ENCODE assay signal across 15 cellular contexts in the genomic region with DNA sequence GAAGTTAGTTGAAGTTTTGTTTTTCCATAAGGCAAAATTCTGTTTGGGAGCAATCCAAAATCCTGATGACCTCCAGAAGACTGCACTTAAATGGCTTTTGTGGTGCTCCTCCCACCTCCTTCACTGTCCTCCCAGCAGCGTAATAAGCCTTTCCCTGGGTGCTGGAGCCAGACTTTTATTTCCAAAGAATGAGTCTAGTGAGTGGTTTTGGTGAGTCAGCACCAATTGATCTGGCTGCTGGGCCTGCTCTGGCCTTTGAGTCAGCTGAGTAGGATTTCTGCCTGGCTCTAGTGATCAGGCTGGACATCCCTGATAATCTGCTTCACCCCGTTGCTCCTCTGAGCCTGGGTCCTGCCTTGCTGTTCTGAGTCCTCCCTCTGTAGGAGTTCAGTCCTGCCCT. TPM values are rescaled to one million over a fixed set of nuclear protein-coding genes. Genes with fewer than 3 reads are reported as not detected.
DNase-seq lines count a peak whose midpoint lies in the region; ATAC-seq, FAIRE-seq and TF ChIP-seq lines count a peak whose summit lies in the region.
"Had no signal": no experiment of that assay in that cellular context is flagged by ENCODE, and none has a peak within 500 bp of the region (broad histone marks: within the 10 kb centered on the region; RNA-seq: fewer than 3 reads in every experiment).

No MANE protein-coding gene starts in this region.

- no TSS peak for BruUV-seq in PC-9 (replicated peaks; lab: Mats Ljungman, UMichigan)

- no peaks in the 10 kb centered on the region for H3K9me2 ChIP-seq in PC-9 (ENCODE audit: insufficient read depth)

- POLR2A ChIA-PET in PC-9 (lab: Charles Lee; ENCODE audit: unreplicated experiment): no interaction called here

- no peaks in the 10 kb centered on the region for H3K36me3 Mint-ChIP-seq in activated T-helper 1 cell treated with anti-CD3 and anti-CD28 coated beads, Interleukin-12 subunit alpha, Interleukin-12 subunit beta, Interleukin-2, Interleukin-4 antibody, amounts not matched to agents 30 ng/mL and 10 ng/mL and 1 ng/mL, durations not matched to agents 14 hours and 24 hours and 36 hours (ENCODE audit: low read depth)
- H3K36me3 Mint-ChIP-seq: memory B cell had no signal

- H3K27me3 ChIP-seq in right atrium auricular region: no peaks in the 10 kb centered on the region
- no peaks in the 10 kb centered on the region for H3K27me3 ChIP-seq in aorta (ENCODE audit: control insufficient read depth in 1 of 2, insufficient read depth in 2 of 2, low read length in 1 of 2)
- H3K27me3 ChIP-seq in PC-9 (ENCODE audit: insufficient read depth, low read depth): peaks cover 48% of the 10 kb centered on the region

- H4K20me1 ChIP-seq in PC-9 (ENCODE audit: insufficient read depth): no peaks in the 10 kb centered on the region

- no peak overlapping the region for H3K4me2 ChIP-seq in PC-9

- no peaks in the 10 kb centered on the region for H3K9me3 Mint-ChIP-seq in activated T-helper 1 cell treated with anti-CD3 and anti-CD28 coated beads, Interleukin-12 subunit alpha, Interleukin-12 subunit beta, Interleukin-2, Interleukin-4 antibody, amounts not matched to agents 30 ng/mL and 10 ng/mL and 1 ng/mL, durations not matched to agents 14 hours and 24 hours and 36 hours

- H3K27ac Mint-ChIP-seq in activated T-helper 1 cell treated with anti-CD3 and anti-CD28 coated beads, Interleukin-12 subunit alpha, Interleukin-12 subunit beta, Interleukin-2, Interleukin-4 antibody, amounts not matched to agents 30 ng/mL and 10 ng/mL and 1 ng/mL, durations not matched to agents 14 hours and 24 hours and 36 hours: no peak overlapping the region
- H3K27ac Mint-ChIP-seq: memory B cell had no signal

- CTCF ChIA-PET in PC-9 (lab: Charles Lee): no interaction called here

- in situ Hi-C loops in astrocyte of the spinal cord (cut with HindIII; ENCODE audit: low sequenced_read_pairs): no loop called here

- H3F3A ChIP-seq in PC-9 (ENCODE audit: insufficient read depth, low read depth): no peaks in the 10 kb centered on the region

- TF ChIP-seq CTCF in right atrium auricular region (IDR thresholded peaks at IDR 0.05): no peak
- no peak for TF ChIP-seq CTCF in astrocyte of the spinal cord (IDR thresholded peaks at IDR 0.05; ENCODE audit: low read depth, low read length)
- no peak for TF ChIP-seq CTCF in PC-9 (conservative IDR thresholded peaks at IDR 0.05)
- no peak for TF ChIP-seq CTCF in kidney (IDR thresholded peaks at IDR 0.05; ENCODE audit: borderline replicate concordance, extremely low read depth, insufficient read depth)

- intact Hi-C loops in Right ventricle myocardium superior (cut with DNase I): no loop called here
- intact Hi-C loops in aorta (cut with DNase I): no loop called here
- intact Hi-C loops in PC-9 (cut with micrococcal nuclease; ENCODE audit: unreplicated experiment): no loop called here
- intact Hi-C loops in kidney (cut with DNase I): no loop called here
- intact Hi-C loops in activated T-helper 1 cell treated with anti-CD3 and anti-CD28 coated beads, Interleukin-12 subunit alpha, Interleukin-12 subunit beta, Interleukin-2, Interleukin-4 antibody, amounts not matched to agents 30 ng/mL and 10 ng/mL and 1 ng/mL, durations not matched to agents 14 hours and 24 hours and 36 hours (cut with micrococcal nuclease): no loop called here

- 58 to 59% methylated on average over 2 of the region's 2 CpGs for WGBS in aorta, 2 donors

- H3K9ac ChIP-seq in kidney (ENCODE audit: low read length in 2 of 2): no peak overlapping the region

- H3K9me3 ChIP-seq in right atrium auricular region: no peaks in the 10 kb centered on the region
- H3K9me3 ChIP-seq in aorta (ENCODE audit: control insufficient read depth, low read length): no peaks in the 10 kb centered on the region
- no peaks in the 10 kb centered on the region for H3K9me3 ChIP-seq in PC-9 (ENCODE audit: insufficient read depth, low read depth)
- H3K9me3 ChIP-seq in kidney (ENCODE audit: control insufficient read depth in 1 of 2, low read length in 2 of 2): no peaks in the 10 kb centered on the region
- H3K9me3 ChIP-seq: prostate gland, thoracic aorta had no signal

- H3K4me3 Mint-ChIP-seq in activated T-helper 1 cell treated with anti-CD3 and anti-CD28 coated beads, Interleukin-12 subunit alpha, Interleukin-12 subunit beta, Interleukin-2, Interleukin-4 antibody, amounts not matched to agents 30 ng/mL and 10 ng/mL and 1 ng/mL, durations not matched to agents 14 hours and 24 hours and 36 hours: no peak overlapping the region
- H3K4me3 Mint-ChIP-seq: memory B cell had no signal

- no peaks in the 10 kb centered on the region for H3K79me2 ChIP-seq in PC-9 (ENCODE audit: low read depth)

- no peaks in the 10 kb centered on the region for H3K36me3 ChIP-seq in right atrium auricular region
- H3K36me3 ChIP-seq in aorta (ENCODE audit: control insufficient read depth in 1 of 2, insufficient read depth in 2 of 2, low read length in 1 of 2): no peaks in the 10 kb centered on the region
- H3K36me3 ChIP-seq in PC-9 (ENCODE audit: low read depth): no peaks in the 10 kb centered on the region
- H3K36me3 ChIP-seq in kidney (ENCODE audit: control insufficient read depth in 1 of 2, insufficient read depth in 2 of 2, low read length in 2 of 2): no peaks in the 10 kb centered on the region
- H3K36me3 ChIP-seq: prostate gland, thoracic aorta had no signal

- H3K27ac ChIP-seq in right atrium auricular region (no peak overlapping the region), aorta (ENCODE audit: low read depth in 1 of 2, low read length in 2 of 2) (no peak overlapping the region), PC-9 (no peak overlapping the region), kidney (ENCODE audit: low read depth in 2 of 2, low read length in 2 of 2) (no peak overlapping the region)
- H3K27ac ChIP-seq: prostate gland, thoracic aorta had no signal

- ATAC-seq in Right ventricle myocardium superior (ENCODE audit: poor library complexity): peak; percentile 46
- ATAC-seq in left lobe of liver: peak; percentile 83
- ATAC-seq in aorta (ENCODE audit: low FRiP score): peak; percentile 70

- no peak for DNase-seq in Right ventricle myocardium superior
- no peak for DNase-seq in right atrium auricular region (ENCODE audit: low spot score)
- peak; percentile 17 for DNase-seq in astrocyte of the spinal cord (ENCODE audit: low read depth, low spot score)
- no peak for DNase-seq in left lobe of liver (ENCODE audit: low spot score)
- peak in 1 of 2 donors; percentile 48 for DNase-seq in aorta
- DNase-seq in PC-9: no peak
- DNase-seq in kidney: no peak
- DNase-seq in activated T-helper 1 cell treated with anti-CD3 and anti-CD28 coated beads, Interleukin-12 subunit alpha, Interleukin-12 subunit beta, Interleukin-2, Interleukin-4 antibody, amounts not matched to agents 30 ng/mL and 10 ng/mL and 1 ng/mL, durations not matched to agents 14 hours and 24 hours and 36 hours (ENCODE audit: low spot score): no peak
- DNase-seq: activated CD4-positive, alpha-beta T cell treated with anti-CD3 and anti-CD28 coated beads, Interleukin-2, amount 50 U/mL, for 4 hours; activated naive CD4-positive, alpha-beta T cell treated with Interleukin-2 at 50 U/mL for 16 hours; NCI-H1930 had no signal

- H2AFZ ChIP-seq in PC-9: no peak overlapping the region

- peaks cover 11% of the 10 kb centered on the region for H3K27me3 Mint-ChIP-seq in activated T-helper 1 cell treated with anti-CD3 and anti-CD28 coated beads, Interleukin-12 subunit alpha, Interleukin-12 subunit beta, Interleukin-2, Interleukin-4 antibody, amounts not matched to agents 30 ng/mL and 10 ng/mL and 1 ng/mL, durations not matched to agents 14 hours and 24 hours and 36 hours (ENCODE audit: insufficient read depth)

- H3K4me1 ChIP-seq in right atrium auricular region (no peaks in the 10 kb centered on the region), aorta (ENCODE audit: control insufficient read depth in 1 of 2, insufficient read depth in 2 of 2, low read length in 2 of 2) (no peaks in the 10 kb centered on the region), PC-9 (replicated peaks; ENCODE audit: insufficient read depth) (no peaks in the 10 kb centered on the region), kidney (ENCODE audit: control insufficient read depth in 1 of 2, insufficient read depth in 1 of 2, low read depth in 1 of 2, low read length in 2 of 2) (no peaks in the 10 kb centered on the region)
- H3K4me1 ChIP-seq: prostate gland had no signal

- FAIRE-seq in kidney (lab: Jason Lieb, UNC): no peak

- no peak overlapping the region for H3K4me3 ChIP-seq in right atrium auricular region
- no peak overlapping the region for H3K4me3 ChIP-seq in astrocyte of the spinal cord (ENCODE audit: low read depth, low read length)
- no peak overlapping the region for H3K4me3 ChIP-seq in aorta (ENCODE audit: low read length in 2 of 2)
- no peak overlapping the region for H3K4me3 ChIP-seq in PC-9
- no peak overlapping the region for H3K4me3 ChIP-seq in kidney (ENCODE audit: low read length in 2 of 2)
- H3K4me3 ChIP-seq: prostate gland, thoracic aorta had no signal

- H3K4me1 Mint-ChIP-seq in activated T-helper 1 cell treated with anti-CD3 and anti-CD28 coated beads, Interleukin-12 subunit alpha, Interleukin-12 subunit beta, Interleukin-2, Interleukin-4 antibody, amounts not matched to agents 30 ng/mL and 10 ng/mL and 1 ng/mL, durations not matched to agents 14 hours and 24 hours and 36 hours (ENCODE audit: low read depth): no peaks in the 10 kb centered on the region
- H3K4me1 Mint-ChIP-seq: memory B cell had no signal

RNA-seq across cellular contexts. Expression of a gene that starts 21.8 kb away (rescaled TPM):
- 19.7 TPM for total RNA-seq in Right ventricle myocardium superior
- 10 to 100 TPM; 19.6 to 24.9 TPM for total RNA-seq in right atrium auricular region
- 24.7 TPM for total RNA-seq in left lobe of liver
- 10 to 100 TPM; 21.2 to 25.3 TPM for total RNA-seq in aorta
- polyA plus RNA-seq in aorta: 1 to 10 TPM; 1.1 to 3.6 TPM
- total RNA-seq in PC-9 (2021): not detected in 2 replicates
- total RNA-seq in kidney: 12.6 TPM
- 1.2 TPM for polyA plus RNA-seq in kidney (ENCODE audit: insufficient read depth, low read depth, low replicate concordance)
- total RNA-seq in activated T-helper 1 cell treated with anti-CD3 and anti-CD28 coated beads, Interleukin-12 subunit alpha, Interleukin-12 subunit beta, Interleukin-2, Interleukin-4 antibody, amounts not matched to agents 30 ng/mL and 10 ng/mL and 1 ng/mL, durations not matched to agents 14 hours and 24 hours and 36 hours: not detected in 2 replicates
- total RNA-seq: T-helper 2 cell treated with Interferon-gamma antibody and Interleukin-4, amounts not matched to agents 100 ng/mL and 5 ng/mL, for 36 hours had no signal

Comparison
In these comparisons a context has a peak if more than half of its experiments do, and no peak if none do; other contexts are left out.
1. RNA of a gene that starts 21.8 kb away (total RNA-seq): 21.2 to 25.3 TPM in aorta, 19.6 to 24.9 TPM in right atrium auricular region, 24.7 TPM in left lobe of liver (single experiment), 19.7 TPM in Right ventricle myocardium superior (single experiment) and 12.6 TPM in kidney (single experiment); not detected in PC-9 and not detected in activated T-helper 1 cell treated with anti-CD3 and anti-CD28 coated beads, Interleukin-12 subunit alpha, Interleukin-12 subunit beta, Interleukin-2, Interleukin-4 antibody, amounts not matched to agents 30 ng/mL and 10 ng/mL and 1 ng/mL, durations not matched to agents 14 hours and 24 hours and 36 hours; every median in the first group is over 10 times any median in the second.
2. Peak in every context shown above with its lines, with median percentiles within 50 percentile points of each other: ATAC-seq.